Comparison of ENCODE assay signal across 1 cellular context in genomic region chr12:52211716-52212585, GRCh38.
TF ChIP-seq lines count a peak whose summit lies in the region.

No MANE protein-coding gene starts in this region.

TF ChIP-seq in IMR-90, 13 proteins besides CTCF, POLR2A, EP300 and RAD21:
- no peak for TF ChIP-seq MXI1 (IDR thresholded peaks at IDR 0.05; ENCODE audit: borderline replicate concordance, low read depth, low read length)
- no peak for TF ChIP-seq FOS (IDR thresholded peaks at IDR 0.05; ENCODE audit: low read depth, low read length)
- TF ChIP-seq, protein P1, sequence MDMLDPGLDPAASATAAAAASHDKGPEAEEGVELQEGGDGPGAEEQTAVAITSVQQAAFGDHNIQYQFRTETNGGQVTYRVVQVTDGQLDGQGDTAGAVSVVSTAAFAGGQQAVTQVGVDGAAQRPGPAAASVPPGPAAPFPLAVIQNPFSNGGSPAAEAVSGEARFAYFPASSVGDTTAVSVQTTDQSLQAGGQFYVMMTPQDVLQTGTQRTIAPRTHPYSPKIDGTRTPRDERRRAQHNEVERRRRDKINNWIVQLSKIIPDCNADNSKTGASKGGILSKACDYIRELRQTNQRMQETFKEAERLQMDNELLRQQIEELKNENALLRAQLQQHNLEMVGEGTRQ (IDR thresholded peaks at IDR 0.05; ENCODE audit: low read depth, low read length): no peak
- TF ChIP-seq NFE2L2 (IDR thresholded peaks at IDR 0.05; ENCODE audit: low read depth, low read length): no peak
- no peak for TF ChIP-seq SMC3 (IDR thresholded peaks at IDR 0.05; ENCODE audit: low read depth, low read length)
- TF ChIP-seq ELK1 (IDR thresholded peaks at IDR 0.05; ENCODE audit: borderline replicate concordance, low read depth, low read length): no peak
- TF ChIP-seq RCOR1 (IDR thresholded peaks at IDR 0.05; ENCODE audit: insufficient replicate concordance, low read length): no peak
- TF ChIP-seq CHD1 (IDR thresholded peaks at IDR 0.05; ENCODE audit: low read depth, low read length): no peak
- no peak for TF ChIP-seq MAFK (IDR thresholded peaks at IDR 0.05; ENCODE audit: low read depth, low read length)
- no peak for TF ChIP-seq CEBPB (IDR thresholded peaks at IDR 0.05; ENCODE audit: low read depth, low read length)
- no peak for TF ChIP-seq RFX5 (IDR thresholded peaks at IDR 0.05; ENCODE audit: low read depth, low read length)
- no peak for TF ChIP-seq BHLHE40 (IDR thresholded peaks at IDR 0.05; ENCODE audit: low read depth, low read length)
- TF ChIP-seq MAZ (IDR thresholded peaks at IDR 0.05; ENCODE audit: borderline replicate concordance, low read depth, low read length): no peak
